9 cellular contexts compared by ENCODE assay signal in genomic region chr12:6199211-6199530, GRCh38. TPM values are rescaled to one million over a fixed set of nuclear protein-coding genes. Genes with fewer than 3 reads are reported as not detected.
DNase-seq lines count a peak whose midpoint lies in the region; ATAC-seq and FAIRE-seq lines count a peak whose summit lies in the region.
"Had no signal": no experiment of that assay in that cellular context is flagged by ENCODE, and none has a peak within 500 bp of the region (broad histone marks: within the 10 kb centered on the region; RNA-seq: fewer than 3 reads in every experiment).

No MANE protein-coding gene starts in this region.

- peaks cover 9% of the 10 kb centered on the region for H3K4me1 Mint-ChIP-seq in activated T-helper 17 cell treated with anti-CD3 and anti-CD28 coated beads, Interleukin-2, amount 50 U/mL, for 72 hours

- DNase-seq in GM23248 (no peak), small intestine (no peak), NCI-H345 (lab: John Stamatoyannopoulos, UW) (no peak), H4 (ENCODE audit: low spot score) (no peak)
- DNase-seq: activated T-cell treated with anti-CD3 and anti-CD28 coated beads for 4 hours had no signal

- in situ Hi-C loops in GM23248 (cut with MboI) = loop anchor here (5.0 kb wide), 1 partner anchor 78 kb away; no protein-coding TSS in a partner anchor

- H3K4me2 ChIP-seq in GM23248 (ENCODE audit: unreplicated experiment) = no peak overlapping the region

- ATAC-seq in activated T-helper 17 cell treated with anti-CD3 and anti-CD28 coated beads, Interleukin-2, amount 50 U/mL, for 72 hours (replicated peaks) = no peak
- ATAC-seq in GM18861 (IDR thresholded peaks at IDR 0.05; ENCODE audit: unreplicated experiment) = no peak
- no peak for ATAC-seq in GM21528 (IDR thresholded peaks at IDR 0.05; ENCODE audit: low FRiP score, unreplicated experiment)

- H3K4me1 ChIP-seq in GM23248 (ENCODE audit: insufficient read depth) = peaks cover 4% of the 10 kb centered on the region; the same call in 1 of the 2 replicates
- H3K4me1 ChIP-seq in iPS-15b (ENCODE audit: control insufficient read depth, insufficient read depth, low read length) = peaks cover 28% of the 10 kb centered on the region
- peaks cover 5 to 8% of the 10 kb centered on the region in 2 donors for H3K4me1 ChIP-seq in small intestine (ENCODE audit: control insufficient read depth in 2 of 2, insufficient read depth in 1 of 2, low read depth in 1 of 2, low read length in 1 of 2)

- H3K9me3 Mint-ChIP-seq in activated T-helper 17 cell treated with anti-CD3 and anti-CD28 coated beads, Interleukin-2, amount 50 U/mL, for 72 hours = no peaks in the 10 kb centered on the region

- no peaks in the 10 kb centered on the region for H3K9me2 ChIP-seq in GM23248 (ENCODE audit: insufficient read depth)

- H3K4me3 ChIP-seq in GM23248 (no peak overlapping the region), iPS-15b (ENCODE audit: low read depth, low read length) (peak overlapping the region; percentile 52), small intestine (ENCODE audit: low read depth in 1 of 2, low read length in 2 of 2) (no peak overlapping the region)

- no peaks in the 10 kb centered on the region for H4K20me1 ChIP-seq in GM23248 (ENCODE audit: insufficient read depth)

- no peaks in the 10 kb centered on the region for H3K36me3 Mint-ChIP-seq in activated T-helper 17 cell treated with anti-CD3 and anti-CD28 coated beads, Interleukin-2, amount 50 U/mL, for 72 hours (ENCODE audit: low read depth)

- H3K9ac ChIP-seq in GM23248 (peak overlapping the region; percentile 74), iPS-15b (ENCODE audit: low read depth, low read length) (no peak overlapping the region)

- H3F3A ChIP-seq in GM23248 (ENCODE audit: insufficient read depth) = no peaks in the 10 kb centered on the region; the same call in 1 of the 2 replicates

- no peaks in the 10 kb centered on the region for H3K9me3 ChIP-seq in GM23248 (ENCODE audit: low read depth)
- H3K9me3 ChIP-seq in iPS-15b (ENCODE audit: control insufficient read depth, insufficient read depth, low read length) = no peaks in the 10 kb centered on the region
- H3K9me3 ChIP-seq in small intestine (ENCODE audit: control insufficient read depth, low read depth) = no peaks in the 10 kb centered on the region

- H3K27ac Mint-ChIP-seq in activated T-helper 17 cell treated with anti-CD3 and anti-CD28 coated beads, Interleukin-2, amount 50 U/mL, for 72 hours = peak overlapping the region; percentile 28

- H3K27me3 ChIP-seq in GM23248 (replicated peaks; ENCODE audit: insufficient read depth) = no peaks in the 10 kb centered on the region
- peaks cover 8% of the 10 kb centered on the region for H3K27me3 ChIP-seq in iPS-15b (ENCODE audit: control insufficient read depth, insufficient read depth, low read length)
- H3K27me3 ChIP-seq in small intestine (ENCODE audit: control insufficient read depth in 2 of 2, insufficient read depth in 2 of 2, low read length in 2 of 2) = no peaks in the 10 kb centered on the region

- no peaks in the 10 kb centered on the region for H3K79me2 ChIP-seq in GM23248 (ENCODE audit: insufficient read depth)

- H3K27me3 Mint-ChIP-seq in activated T-helper 17 cell treated with anti-CD3 and anti-CD28 coated beads, Interleukin-2, amount 50 U/mL, for 72 hours = peaks cover 44% of the 10 kb centered on the region

- H3K36me3 ChIP-seq in GM23248 (ENCODE audit: low read depth) (no peaks in the 10 kb centered on the region), iPS-15b (ENCODE audit: control insufficient read depth, insufficient read depth, low read length) (no peaks in the 10 kb centered on the region), small intestine (ENCODE audit: control insufficient read depth in 2 of 2, insufficient read depth in 2 of 2, low read length in 2 of 2) (no peaks in the 10 kb centered on the region)

- peak overlapping the region; percentile 89 for H2AFZ ChIP-seq in GM23248

- H3K4me3 Mint-ChIP-seq in activated T-helper 17 cell treated with anti-CD3 and anti-CD28 coated beads, Interleukin-2, amount 50 U/mL, for 72 hours = peak overlapping the region; percentile 20

- no peak for FAIRE-seq in small intestine (lab: Jason Lieb, UNC)

- WGBS in GM23248 (ENCODE audit: low coverage in 1 of 2, low lambda C conversion rate in 2 of 2, missing lambda C conversion rate in 2 of 2), 2 experiments = 40 to 41% methylated on average over 9 of the region's 9 CpGs
- 46 to 52% (median 48%) methylated on average over 9 of the region's 9 CpGs for WGBS in small intestine, 3 donors

- no peak overlapping the region for H3K27ac ChIP-seq in GM23248
- peak overlapping the region; percentile 35 to 83 for H3K27ac ChIP-seq in small intestine (ENCODE audit: low read depth in 1 of 2, low read length in 1 of 2)

RNA-seq across cellular contexts. Expression of gene CD9, which starts 1.0 kb away (rescaled TPM):
- 24.7 and 28.6 TPM in 2 replicates for total RNA-seq in GM23248 (2014; rRNA removed; shearing (Covaris generic))
- polyA plus RNA-seq in GM23248 (2016; fragmentation: Nextera tagmentation; extraction: Ambion mirVana) = 45.1 and 46.9 TPM in 2 replicates
- 1 to 10 TPM in 1 of 2 donors, under 1 TPM in 1; 0.76 to 1.6 TPM for total RNA-seq in activated T-helper 17 cell treated with anti-CD3 and anti-CD28 coated beads, Interleukin-2, amount 50 U/mL, for 72 hours
- polyA plus RNA-seq in small intestine = 100 to 1,000 TPM in 1 of 3 donors, 10 to 100 TPM in 2; 46.2 to 296 (median 47.2) TPM
- 86.6 and 133 TPM in 2 replicates for total RNA-seq in H4 (2014; rRNA removed; shearing (Covaris generic))

Comparison
In these comparisons a context has a peak if more than half of its experiments do, and no peak if none do; other contexts are left out.
1. RNA of gene CD9, which starts 1.0 kb away (total RNA-seq): 86.6 to 133 TPM in H4 and 24.7 to 28.6 TPM in GM23248; 0.76 to 1.6 TPM in activated T-helper 17 cell treated with anti-CD3 and anti-CD28 coated beads, Interleukin-2, amount 50 U/mL, for 72 hours; every median in the first group is over 10 times any median in the second.